21 cellular contexts compared by ENCODE assay signal in the genomic region with DNA sequence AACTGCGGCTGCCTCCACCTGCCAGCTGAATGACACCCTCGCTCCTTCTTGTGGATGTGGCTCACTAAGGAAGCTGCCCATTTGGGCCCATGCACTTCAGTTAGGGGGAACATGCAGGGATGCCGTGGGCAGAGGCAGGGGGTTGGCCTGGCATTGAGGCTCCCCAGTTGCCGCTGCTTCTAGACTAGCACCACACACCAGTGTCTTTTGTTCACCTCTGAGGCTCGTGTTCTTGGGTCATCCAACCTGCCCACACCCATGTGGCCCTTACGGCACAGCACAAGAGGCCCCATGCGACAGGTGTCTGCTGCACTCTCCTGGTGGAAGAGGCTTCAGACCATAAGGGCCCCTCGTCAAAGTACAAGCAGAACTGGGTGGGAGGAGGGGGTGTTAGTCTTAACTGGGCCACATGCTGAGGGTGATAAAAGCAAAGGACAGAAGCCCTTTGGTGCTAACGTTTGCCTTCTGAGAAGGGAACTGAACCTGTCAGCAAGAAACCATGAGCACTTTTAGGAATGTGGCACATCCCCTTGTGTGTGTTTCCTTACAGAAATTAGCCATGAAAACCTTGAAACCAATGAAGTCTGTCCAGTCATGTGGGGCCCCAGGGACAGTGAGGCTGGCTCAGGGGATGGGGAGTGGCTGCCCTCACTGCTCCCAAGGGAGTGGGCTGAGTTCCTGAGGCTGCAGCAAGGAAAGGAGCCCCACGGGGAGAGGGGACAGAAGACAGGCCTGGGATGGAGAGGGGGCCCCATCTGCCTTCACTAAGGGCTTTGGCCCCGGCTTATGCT. TPM values are rescaled to one million over a fixed set of nuclear protein-coding genes. Genes with fewer than 3 reads are reported as not detected.
DNase-seq lines count a peak whose midpoint lies in the region; ATAC-seq and TF ChIP-seq lines count a peak whose summit lies in the region.
"Had no signal": no experiment of that assay in that cellular context is flagged by ENCODE, and none has a peak within 500 bp of the region (broad histone marks: within the 10 kb centered on the region; RNA-seq: fewer than 3 reads in every experiment).

No MANE protein-coding gene starts in this region.

- DNase-seq in Right ventricle myocardium inferior (ENCODE audit: missing footprints) (no peak), cardiac septum (ENCODE audit: low spot score) (no peak), heart left ventricle (peak in 1 of 5 donors; percentile 45), psoas muscle (peak; percentile 28 to 78), aorta (no peak), NCI-H2081 treated with DMSO at 0.1 percent for 48 hours (lab: John Stamatoyannopoulos, UW) (no peak), anterior cingulate cortex (lab: John Stamatoyannopoulos, UW) (no peak), mammary epithelial cell (no peak)
- DNase-seq: activated CD8-positive, alpha-beta memory T cell treated with anti-CD3 and anti-CD28 coated beads, Interleukin-2, amount 50 U/mL, for 4 hours; COR-L47; DMS79; glutamatergic neuron; NCI-H1105 treated with DMSO at 0.1 percent for 48 hours; RPMI8226; spleen; stimulated activated CD4-positive, alpha-beta T cell treated with anti-CD3 and anti-CD28 coated beads, Interleukin-4, amount 100 ng/mL, for 24 hours; stimulated activated naive CD4-positive, alpha-beta T cell treated with Interleukin-2 at 50 U/mL for 16 hours; T-helper 9 cell; trophoblast cell had no signal

- TF ChIP-seq CTCF in heart left ventricle (IDR thresholded peaks at IDR 0.05) = no peak
- no peak for TF ChIP-seq CTCF in psoas muscle (IDR thresholded peaks at IDR 0.05)
- TF ChIP-seq CTCF in mammary epithelial cell (conservative IDR thresholded peaks at IDR 0.05 in 1 of 2, IDR thresholded peaks at IDR 0.05 in 1 of 2; ENCODE audit: extremely low read depth in 1 of 2, insufficient read depth in 1 of 2, low read depth in 1 of 2, low read length in 2 of 2) = no peak

- peak; percentile 30 for ATAC-seq in Right ventricle myocardium inferior
- peak; percentile 35 to 56 (median 44) for ATAC-seq in heart left ventricle
- ATAC-seq in psoas muscle = peak; percentile 32 to 50 (median 42)
- peak; percentile 27 for ATAC-seq in aorta (ENCODE audit: low FRiP score)
- ATAC-seq: activated T-helper 17 cell treated with anti-CD3 and anti-CD28 coated beads, Interleukin-2, amount 50 U/mL, for 72 hours; GM12878 had no signal

- no peak for TF ChIP-seq POLR2A in heart left ventricle (IDR thresholded peaks at IDR 0.05)

- in situ Hi-C loops in mammary epithelial cell (cut with MboI; ENCODE audit: low sequenced_read_pairs in 2 of 2) = no loop called here

- H3K4me1 ChIP-seq in heart left ventricle (peaks cover 0 to 46% (median 5%) of the 10 kb centered on the region in 12 donors), psoas muscle (no peaks in the 10 kb centered on the region), aorta (ENCODE audit: control insufficient read depth in 1 of 2, insufficient read depth in 2 of 2, low read length in 2 of 2) (no peaks in the 10 kb centered on the region), mammary epithelial cell (ENCODE audit: insufficient read depth, low read length) (peaks cover 17% of the 10 kb centered on the region)

- H3K4me3 ChIP-seq in heart left ventricle (no peak overlapping the region), psoas muscle (no peak overlapping the region), aorta (ENCODE audit: low read length in 2 of 2) (no peak overlapping the region), mammary epithelial cell (replicated peaks in 1 of 3; ENCODE audit: insufficient read depth in 1 of 3, low read depth in 2 of 3, low read length in 3 of 3) (no peak overlapping the region)
- H3K4me3 ChIP-seq: GM12878, spleen had no signal

- H3K4me2 ChIP-seq in mammary epithelial cell (ENCODE audit: insufficient read depth, low read depth, low read length) = no peak overlapping the region

- 58 to 67% (median 64%) methylated on average over 10 to 11 of the region's 11 CpGs for WGBS in heart left ventricle, 4 donors
- WGBS in psoas muscle, 3 donors = 23 to 44% (median 39%) methylated on average over 9 to 11 of the region's 11 CpGs
- WGBS in aorta, 2 donors = 36 to 52% methylated on average over 10 to 11 of the region's 11 CpGs
- 80% methylated on average over 10 of the region's 11 CpGs for WGBS in mammary epithelial cell (ENCODE audit: low coverage, missing lambda C conversion rate)

- H3K36me3 ChIP-seq in heart left ventricle = peaks cover 0 to 51% (median 22%) of the 10 kb centered on the region in 9 donors
- H3K36me3 ChIP-seq in psoas muscle (ENCODE audit: insufficient read depth in 1 of 2, low read depth in 1 of 2) = peaks cover 2 to 41% of the 10 kb centered on the region in 2 donors
- H3K36me3 ChIP-seq in aorta (ENCODE audit: control insufficient read depth in 1 of 2, insufficient read depth in 2 of 2, low read length in 1 of 2) = peaks cover 0 to 13% of the 10 kb centered on the region in 2 donors
- H3K36me3 ChIP-seq in mammary epithelial cell (ENCODE audit: insufficient read depth, low read length) = no peaks in the 10 kb centered on the region

- H2AFZ ChIP-seq in mammary epithelial cell (ENCODE audit: low read depth, low read length) = no peak overlapping the region

- H3K9me3 ChIP-seq in heart left ventricle = no peaks in the 10 kb centered on the region
- H3K9me3 ChIP-seq in psoas muscle = no peaks in the 10 kb centered on the region
- no peaks in the 10 kb centered on the region for H3K9me3 ChIP-seq in aorta (ENCODE audit: control insufficient read depth, low read length)
- no peaks in the 10 kb centered on the region for H3K9me3 ChIP-seq in mammary epithelial cell (replicated peaks; ENCODE audit: insufficient read depth, low read length)
- H3K9me3 ChIP-seq: spleen had no signal

- H4K20me1 ChIP-seq in mammary epithelial cell (ENCODE audit: insufficient read depth, low read length) = no peaks in the 10 kb centered on the region

- H3K27me3 ChIP-seq in heart left ventricle = peaks cover 0 to 5% (median 0%) of the 10 kb centered on the region in 9 donors
- H3K27me3 ChIP-seq in psoas muscle (ENCODE audit: insufficient read depth in 3 of 3, low read length in 2 of 3) = no peaks in the 10 kb centered on the region
- H3K27me3 ChIP-seq in aorta (ENCODE audit: control insufficient read depth in 1 of 2, insufficient read depth in 2 of 2, low read length in 1 of 2) = no peaks in the 10 kb centered on the region
- no peaks in the 10 kb centered on the region for H3K27me3 ChIP-seq in mammary epithelial cell (ENCODE audit: insufficient read depth, low read length)

- H3K79me2 ChIP-seq in mammary epithelial cell (ENCODE audit: insufficient read depth, low read length) = no peaks in the 10 kb centered on the region

- no TSS peak for BruUV-seq in mammary epithelial cell (replicated peaks; lab: Mats Ljungman, UMichigan)

- no peak overlapping the region for H3K9ac ChIP-seq in mammary epithelial cell (ENCODE audit: insufficient read depth, low read length)

- CTCF ChIA-PET in mammary epithelial cell (lab: Charles Lee; ENCODE audit: low non-redundant PET) = no interaction called here

- dilution Hi-C loops in mammary epithelial cell (cut with HindIII; ENCODE audit: low sequenced_read_pairs) = no loop called here

- H3K27ac ChIP-seq in heart left ventricle (peak overlapping the region in 5 of 12 donors; percentile 34 to 88 (median 67)), psoas muscle (peak overlapping the region; percentile 95), aorta (ENCODE audit: low read depth in 1 of 2, low read length in 2 of 2) (peak overlapping the region in 1 of 2 donors; percentile 83), mammary epithelial cell (ENCODE audit: insufficient read depth, low read depth, low read length) (no peak overlapping the region)

- intact Hi-C loops in Right ventricle myocardium inferior (cut with DNase I) (no loop called here), cardiac septum (cut with DNase I) (loop anchor here (5.0 kb wide), 1 partner anchor 55 kb away; no protein-coding TSS in a partner anchor), heart left ventricle (cut with DNase I) (loop anchor here in 6 of 10 donors (2.0 to 10.0 kb wide), 4 partner anchors 40 to 185 kb away; partner anchors contain the start of gene MAP7D3 (in 1 of the 6)), psoas muscle (cut with DNase I) (loop anchor here in 1 of 2 donors (5.0 kb wide), 1 partner anchor 40 kb away; no protein-coding TSS in a partner anchor), aorta (cut with DNase I) (loop anchor here in 1 of 2 donors (5.0 to 10.0 kb wide), 2 partner anchors 53 to 185 kb away; no protein-coding TSS in a partner anchor), mammary epithelial cell (cut with micrococcal nuclease) (no loop called here)

RNA-seq across cellular contexts. Expression of gene MAP7D3, which starts 39.2 kb away (rescaled TPM):
- total RNA-seq in Right ventricle myocardium inferior (13.5 TPM), cardiac septum (15.6 TPM), heart left ventricle (10 to 100 TPM in 8 of 9 donors, 1 to 10 TPM in 1; 8.2 to 18.4 (median 13.2) TPM), psoas muscle (10 to 100 TPM in 3 of 4 donors, 1 to 10 TPM in 1; 7.6 to 14.8 (median 10.6) TPM), aorta (10 to 100 TPM; 28.5 to 30.9 TPM), mammary epithelial cell (10 to 100 TPM; 11.7 to 14.6 TPM)
- polyA plus RNA-seq in heart left ventricle (10 to 100 TPM; 10.3 to 12.4 TPM), psoas muscle (1 to 10 TPM; 4.6 to 8.0 (median 6.2) TPM), aorta (10 to 100 TPM in 1 of 2 donors, 1 to 10 TPM in 1; 9.8 to 24.8 TPM), mammary epithelial cell (8.1 TPM)
- 20.9 TPM for polyA minus RNA-seq in mammary epithelial cell

Comparison
In these comparisons a context has a peak if more than half of its experiments do, and no peak if none do; other contexts are left out.
1. intact Hi-C loops: an anchor here in cardiac septum (5.0 kb wide) and heart left ventricle (2.0 to 10.0 kb wide); none called in Right ventricle myocardium inferior and mammary epithelial cell.
2. DNase-seq: peak in psoas muscle (2 of 2); none in Right ventricle myocardium inferior (single experiment), cardiac septum (single experiment), aorta (0 of 2), NCI-H2081 treated with DMSO at 0.1 percent for 48 hours (single experiment), anterior cingulate cortex (0 of 58) and mammary epithelial cell (single experiment).
3. Peak in every context shown above with its lines, with median percentiles within 50 percentile points of each other: ATAC-seq.